In genomic region chr5:134005415-134006118, GRCh38 we compare ENCODE assay signal across 1 cellular context.
TF ChIP-seq lines count a peak whose summit lies in the region.

No MANE protein-coding gene starts in this region.

TF ChIP-seq in GM23338, 12 proteins besides CTCF, POLR2A, EP300 and RAD21 (continued from another document):
- TF ChIP-seq ZNF462 (CRISPR knock-in tag; IDR thresholded peaks at IDR 0.05): no peak
- TF ChIP-seq ZNF114 (CRISPR knock-in tag; IDR thresholded peaks at IDR 0.05): no peak
- TF ChIP-seq JUNB (IDR thresholded peaks at IDR 0.05; ENCODE audit: unreplicated experiment): no peak
- TF ChIP-seq NANOG (IDR thresholded peaks at IDR 0.05; ENCODE audit: borderline replicate concordance): no peak
- no peak for TF ChIP-seq CREB1 (CRISPR knock-in tag; IDR thresholded peaks at IDR 0.05; ENCODE audit: low read depth)
- TF ChIP-seq REST (IDR thresholded peaks at IDR 0.05; ENCODE audit: unreplicated experiment): no peak
- TF ChIP-seq ZNF331 (CRISPR knock-in tag; IDR thresholded peaks at IDR 0.05; ENCODE audit: low read depth): no peak
- TF ChIP-seq EZH2phosphoT487 (IDR thresholded peaks at IDR 0.05; ENCODE audit: unreplicated experiment): no peak
- TF ChIP-seq STAT1 (IDR thresholded peaks at IDR 0.05; ENCODE audit: unreplicated experiment): no peak
